ENCODE assay signal across 12 cellular contexts in genomic region chr15:89749526-89749925, GRCh38. TPM values are rescaled to one million over a fixed set of nuclear protein-coding genes. Genes with fewer than 3 reads are reported as not detected.
DNase-seq lines count a peak whose midpoint lies in the region; ATAC-seq and TF ChIP-seq lines count a peak whose summit lies in the region.
"Had no signal": no experiment of that assay in that cellular context is flagged by ENCODE, and none has a peak within 500 bp of the region (broad histone marks: within the 10 kb centered on the region; RNA-seq: fewer than 3 reads in every experiment).

No MANE protein-coding gene starts in this region.

- intact Hi-C loops in activated T-helper 2 cell treated with anti-CD3 and anti-CD28 coated beads, Interferon-gamma antibody, Interleukin-2, Interleukin-4, amounts not matched to agents 10 μg/mL and 5 μg/mL and 100 μg/mL, durations not matched to agents 14 hours and 24 hours and 36 hours (cut with micrococcal nuclease) = no loop called here
- intact Hi-C loops in left lung (cut with DNase I) = no loop called here
- intact Hi-C loops in thyroid gland (cut with DNase I) = loop anchor here (10.0 kb wide), 1 partner anchor 105 kb away; no protein-coding TSS in a partner anchor

- H3K4me3 Mint-ChIP-seq in activated T-cell treated with anti-CD3 and anti-CD28 coated beads, Interleukin-2, amount 50 U/mL, for 4 hours = peak overlapping the region; percentile 75
- H3K4me3 Mint-ChIP-seq in activated T-helper 2 cell treated with anti-CD3 and anti-CD28 coated beads, Interferon-gamma antibody, Interleukin-2, Interleukin-4, amounts not matched to agents 10 μg/mL and 5 μg/mL and 100 μg/mL, durations not matched to agents 14 hours and 24 hours and 36 hours (ENCODE audit: low read depth) = peak overlapping the region; percentile 81

- H3K18ac ChIP-seq in mesenchymal stem cell (ENCODE audit: low read depth in 1 of 2, low read length in 2 of 2) = no peak overlapping the region

- no peak overlapping the region for H4K8ac ChIP-seq in mesenchymal stem cell (ENCODE audit: low read length)

- no peak overlapping the region for H3K27ac ChIP-seq in left lung
- no peak overlapping the region for H3K27ac ChIP-seq in suprapubic skin
- no peak overlapping the region for H3K27ac ChIP-seq in thyroid gland
- H3K27ac ChIP-seq in mesenchymal stem cell (ENCODE audit: low read length, poor library complexity, severe bottlenecking) = no peak overlapping the region

- H3K23ac ChIP-seq in mesenchymal stem cell (ENCODE audit: low read length in 2 of 2) = no peak overlapping the region

- H3K4me1 Mint-ChIP-seq in activated T-cell treated with anti-CD3 and anti-CD28 coated beads, Interleukin-2, amount 50 U/mL, for 4 hours (ENCODE audit: low read depth) = peaks cover 6% of the 10 kb centered on the region
- peaks cover 3% of the 10 kb centered on the region for H3K4me1 Mint-ChIP-seq in activated T-helper 2 cell treated with anti-CD3 and anti-CD28 coated beads, Interferon-gamma antibody, Interleukin-2, Interleukin-4, amounts not matched to agents 10 μg/mL and 5 μg/mL and 100 μg/mL, durations not matched to agents 14 hours and 24 hours and 36 hours (ENCODE audit: low read depth)

- no peaks in the 10 kb centered on the region for H3K36me3 Mint-ChIP-seq in activated T-cell treated with anti-CD3 and anti-CD28 coated beads, Interleukin-2, amount 50 U/mL, for 4 hours (ENCODE audit: insufficient read depth)
- H3K36me3 Mint-ChIP-seq in activated T-helper 2 cell treated with anti-CD3 and anti-CD28 coated beads, Interferon-gamma antibody, Interleukin-2, Interleukin-4, amounts not matched to agents 10 μg/mL and 5 μg/mL and 100 μg/mL, durations not matched to agents 14 hours and 24 hours and 36 hours (ENCODE audit: low read depth) = no peaks in the 10 kb centered on the region

- no peak for TF ChIP-seq POLR2A in suprapubic skin (IDR thresholded peaks at IDR 0.05)
- TF ChIP-seq POLR2A in thyroid gland (IDR thresholded peaks at IDR 0.05) = no peak

- H3K27me3 ChIP-seq in left lung (peaks cover 10 to 68% of the 10 kb centered on the region in 2 donors), suprapubic skin (peaks cover 15% of the 10 kb centered on the region), thyroid gland (no peaks in the 10 kb centered on the region), mesenchymal stem cell (ENCODE audit: control insufficient read depth in 1 of 2, insufficient read depth in 1 of 2, low read length in 2 of 2) (peaks cover 50 to 58% of the 10 kb centered on the region in 2 experiments)

- no peak for ATAC-seq in activated T-cell treated with anti-CD3 and anti-CD28 coated beads, Interleukin-2, amount 50 U/mL, for 4 hours
- ATAC-seq in left lung = no peak

- no peak for TF ChIP-seq EP300 in suprapubic skin (IDR thresholded peaks at IDR 0.05)

- H3K36me3 ChIP-seq in left lung (no peaks in the 10 kb centered on the region), suprapubic skin (no peaks in the 10 kb centered on the region), thyroid gland (no peaks in the 10 kb centered on the region), mesenchymal stem cell (ENCODE audit: control insufficient read depth in 1 of 2, insufficient read depth in 2 of 2, low read depth in 1 of 2, low read length in 2 of 2) (no peaks in the 10 kb centered on the region)
- H3K36me3 ChIP-seq: upper lobe of left lung had no signal

- no peak overlapping the region for H3K14ac ChIP-seq in mesenchymal stem cell (ENCODE audit: low read length in 2 of 2)

- no peak overlapping the region for H3K9ac ChIP-seq in mesenchymal stem cell (ENCODE audit: low read length)

- no peaks in the 10 kb centered on the region for H3K79me1 ChIP-seq in mesenchymal stem cell (replicated peaks; ENCODE audit: low read length, poor library complexity, severe bottlenecking)

- H2AK5ac ChIP-seq in mesenchymal stem cell (ENCODE audit: low read length, severe bottlenecking) = no peak overlapping the region

- H3K27me3 Mint-ChIP-seq in activated T-cell treated with anti-CD3 and anti-CD28 coated beads, Interleukin-2, amount 50 U/mL, for 4 hours (ENCODE audit: low read depth) = peaks cover 6% of the 10 kb centered on the region
- H3K27me3 Mint-ChIP-seq in activated T-helper 2 cell treated with anti-CD3 and anti-CD28 coated beads, Interferon-gamma antibody, Interleukin-2, Interleukin-4, amounts not matched to agents 10 μg/mL and 5 μg/mL and 100 μg/mL, durations not matched to agents 14 hours and 24 hours and 36 hours (ENCODE audit: low read depth) = peaks cover 24% of the 10 kb centered on the region

- H2BK120ac ChIP-seq in mesenchymal stem cell (ENCODE audit: low read depth, low read length) = no peak overlapping the region

- no peak for DNase-seq in activated T-cell treated with anti-CD3 and anti-CD28 coated beads, Interleukin-2, amount 50 U/mL, for 4 hours
- DNase-seq in activated T-cell treated with anti-CD3 and anti-CD28 coated beads for 4 hours (no peak), left lung (no peak), suprapubic skin (ENCODE audit: low spot score in 2 of 2) (no peak), T-helper 9 cell (no peak), thyroid gland (no peak), mesenchymal stem cell (no peak)
- DNase-seq in activated T-helper 2 cell treated with anti-CD3 and anti-CD28 coated beads, Interferon-gamma antibody, Interleukin-2, Interleukin-4, amounts not matched to agents 10 μg/mL and 5 μg/mL and 100 μg/mL, durations not matched to agents 14 hours and 24 hours and 36 hours (ENCODE audit: low spot score) = no peak
- DNase-seq: activated CD4-positive, alpha-beta T cell treated with anti-CD3 and anti-CD28 coated beads, Interleukin-2, amount 50 U/mL, for 1 hour; central memory CD4-positive, alpha-beta T cell; NCI-H2107 had no signal

- no peak overlapping the region for H3K4me2 ChIP-seq in mesenchymal stem cell (ENCODE audit: low read length, poor library complexity, severe bottlenecking)

- no peak overlapping the region for H3K4ac ChIP-seq in mesenchymal stem cell (ENCODE audit: low read depth in 1 of 2, low read length in 2 of 2)

- no peak overlapping the region for H2BK5ac ChIP-seq in mesenchymal stem cell (ENCODE audit: low read depth, low read length, poor library complexity, severe bottlenecking)

- TF ChIP-seq CTCF in left lung (IDR thresholded peaks at IDR 0.05) = no peak
- no peak for TF ChIP-seq CTCF in suprapubic skin (IDR thresholded peaks at IDR 0.05)
- TF ChIP-seq CTCF in thyroid gland (IDR thresholded peaks at IDR 0.05) = no peak

- H3K4me3 ChIP-seq in left lung (peak overlapping the region; percentile 56 to 69), suprapubic skin (peak overlapping the region; percentile 76), thyroid gland (replicated peaks in 1 of 3) (no peak overlapping the region), mesenchymal stem cell (ENCODE audit: insufficient read depth in 1 of 2, low read depth in 1 of 2, low read length in 2 of 2) (peak overlapping the region in 1 of 2 experiments; percentile 77)

- H3K9me3 Mint-ChIP-seq in activated T-cell treated with anti-CD3 and anti-CD28 coated beads, Interleukin-2, amount 50 U/mL, for 4 hours = no peaks in the 10 kb centered on the region
- no peaks in the 10 kb centered on the region for H3K9me3 Mint-ChIP-seq in activated T-helper 2 cell treated with anti-CD3 and anti-CD28 coated beads, Interferon-gamma antibody, Interleukin-2, Interleukin-4, amounts not matched to agents 10 μg/mL and 5 μg/mL and 100 μg/mL, durations not matched to agents 14 hours and 24 hours and 36 hours

- H3K27ac Mint-ChIP-seq in activated T-helper 2 cell treated with anti-CD3 and anti-CD28 coated beads, Interferon-gamma antibody, Interleukin-2, Interleukin-4, amounts not matched to agents 10 μg/mL and 5 μg/mL and 100 μg/mL, durations not matched to agents 14 hours and 24 hours and 36 hours = no peak overlapping the region

- H4K91ac ChIP-seq in mesenchymal stem cell (ENCODE audit: low read length) = no peak overlapping the region

- no peak overlapping the region for H2AFZ ChIP-seq in mesenchymal stem cell (ENCODE audit: low read depth, low read length)

- H2BK12ac ChIP-seq in mesenchymal stem cell (ENCODE audit: low read length in 2 of 2) = no peak overlapping the region

- H3K9me3 ChIP-seq in left lung (no peaks in the 10 kb centered on the region), suprapubic skin (no peaks in the 10 kb centered on the region), thyroid gland (no peaks in the 10 kb centered on the region), mesenchymal stem cell (ENCODE audit: control insufficient read depth, low read length) (no peaks in the 10 kb centered on the region)
- H3K9me3 ChIP-seq: upper lobe of left lung had no signal

- WGBS in suprapubic skin = 74% methylated on average over 4 of the region's 4 CpGs
- WGBS in thyroid gland, 2 donors = 63 to 68% methylated on average over 4 of the region's 4 CpGs
- WGBS in mesenchymal stem cell = no CpG with 5 or more reads among the region's 4 CpGs

- H3K4me1 ChIP-seq in left lung = peaks cover 4 to 17% of the 10 kb centered on the region in 2 donors
- peaks cover 16% of the 10 kb centered on the region for H3K4me1 ChIP-seq in suprapubic skin
- H3K4me1 ChIP-seq in thyroid gland = peaks cover 0 to 23% of the 10 kb centered on the region in 2 donors
- peaks cover 18% of the 10 kb centered on the region for H3K4me1 ChIP-seq in mesenchymal stem cell (ENCODE audit: control insufficient read depth, insufficient read depth, low read depth, low read length)

- no peak overlapping the region for H2BK15ac ChIP-seq in mesenchymal stem cell (ENCODE audit: low read depth, poor library complexity, severe bottlenecking)

RNA-seq across cellular contexts. Expression of gene MESP1, which starts 1.5 kb away (rescaled TPM):
- total RNA-seq in activated T-cell treated with anti-CD3 and anti-CD28 coated beads, Interleukin-2, amount 50 U/mL, for 4 hours = 1 to 10 TPM; 2.7 to 3.1 (median 3.1) TPM
- total RNA-seq in activated T-helper 2 cell treated with anti-CD3 and anti-CD28 coated beads, Interferon-gamma antibody, Interleukin-2, Interleukin-4, amounts not matched to agents 10 μg/mL and 5 μg/mL and 100 μg/mL, durations not matched to agents 14 hours and 24 hours and 36 hours = 7.1 and 7.5 TPM in 2 replicates
- total RNA-seq in left lung (1 to 10 TPM; 3.0 to 4.2 TPM), suprapubic skin (1 to 10 TPM in 2 of 4 donors, under 1 TPM in 2; 0.49 to 1.9 (median 0.89) TPM), thyroid gland (1 to 10 TPM in 3 of 4 donors, not detected in 1; 1.9 to 2.6 (median 2.1) TPM)
- 0.03 TPM for polyA plus RNA-seq in mesenchymal stem cell (2013, experiment 1 of 2)
- 0.03 TPM for polyA plus RNA-seq in mesenchymal stem cell (2013, experiment 2 of 2)

RNA-seq across cellular contexts. Expression of gene MESP2, which starts 26.6 kb away (rescaled TPM):
- total RNA-seq in activated T-cell treated with anti-CD3 and anti-CD28 coated beads, Interleukin-2, amount 50 U/mL, for 4 hours = not detected
- 0.39 and 0.41 TPM in 2 replicates for total RNA-seq in activated T-helper 2 cell treated with anti-CD3 and anti-CD28 coated beads, Interferon-gamma antibody, Interleukin-2, Interleukin-4, amounts not matched to agents 10 μg/mL and 5 μg/mL and 100 μg/mL, durations not matched to agents 14 hours and 24 hours and 36 hours
- under 1 TPM in 1 of 2 donors, not detected in 1; 0.35 TPM for total RNA-seq in left lung
- 1 to 10 TPM in 1 of 4 donors, not detected in 3; 1.1 TPM for total RNA-seq in suprapubic skin
- under 1 TPM in 2 of 4 donors, not detected in 2; 0.34 to 0.67 TPM for total RNA-seq in thyroid gland
- polyA plus RNA-seq in mesenchymal stem cell (2013, experiment 1 of 2) = 0.12 TPM
- 0.07 TPM for polyA plus RNA-seq in mesenchymal stem cell (2013, experiment 2 of 2)

RNA-seq across cellular contexts. Expression of gene WDR93, which starts 58.9 kb away (rescaled TPM):
- not detected for total RNA-seq in activated T-cell treated with anti-CD3 and anti-CD28 coated beads, Interleukin-2, amount 50 U/mL, for 4 hours
- not detected in 2 replicates for total RNA-seq in activated T-helper 2 cell treated with anti-CD3 and anti-CD28 coated beads, Interferon-gamma antibody, Interleukin-2, Interleukin-4, amounts not matched to agents 10 μg/mL and 5 μg/mL and 100 μg/mL, durations not matched to agents 14 hours and 24 hours and 36 hours
- total RNA-seq in left lung (under 1 TPM; 0.20 to 0.52 TPM), suprapubic skin (under 1 TPM in 1 of 4 donors, not detected in 3; 0.31 TPM), thyroid gland (1 to 10 TPM; 1.1 to 2.3 (median 2.3) TPM)
- polyA plus RNA-seq in mesenchymal stem cell (2013, experiment 1 of 2) = 0.07 TPM
- polyA plus RNA-seq in mesenchymal stem cell (2013, experiment 2 of 2) = 0.04 TPM

RNA-seq across cellular contexts. Expression of gene PEX11A, which starts 59.0 kb away (rescaled TPM):
- 1 to 10 TPM; 1.0 to 1.8 (median 1.4) TPM for total RNA-seq in activated T-cell treated with anti-CD3 and anti-CD28 coated beads, Interleukin-2, amount 50 U/mL, for 4 hours
- total RNA-seq in activated T-helper 2 cell treated with anti-CD3 and anti-CD28 coated beads, Interferon-gamma antibody, Interleukin-2, Interleukin-4, amounts not matched to agents 10 μg/mL and 5 μg/mL and 100 μg/mL, durations not matched to agents 14 hours and 24 hours and 36 hours = 1.0 and 1.8 TPM in 2 replicates
- 1 to 10 TPM; 5.6 to 8.6 TPM for total RNA-seq in left lung
- 10 to 100 TPM in 2 of 4 donors, 1 to 10 TPM in 2; 7.9 to 16.9 (median 10.6) TPM for total RNA-seq in suprapubic skin
- 10 to 100 TPM; 17.4 to 39.5 (median 20.6) TPM for total RNA-seq in thyroid gland
- 3.7 TPM for polyA plus RNA-seq in mesenchymal stem cell (2013, experiment 1 of 2)
- polyA plus RNA-seq in mesenchymal stem cell (2013, experiment 2 of 2) = 3.5 TPM

Comparison
In these comparisons a context has a peak if more than half of its experiments do, and no peak if none do; other contexts are left out.
1. H3K4me3 ChIP-seq: peak in left lung (2 of 2) and suprapubic skin (single experiment); none in thyroid gland (0 of 3).